Comparison of ENCODE assay signal across 12 cellular contexts in the genomic region with DNA sequence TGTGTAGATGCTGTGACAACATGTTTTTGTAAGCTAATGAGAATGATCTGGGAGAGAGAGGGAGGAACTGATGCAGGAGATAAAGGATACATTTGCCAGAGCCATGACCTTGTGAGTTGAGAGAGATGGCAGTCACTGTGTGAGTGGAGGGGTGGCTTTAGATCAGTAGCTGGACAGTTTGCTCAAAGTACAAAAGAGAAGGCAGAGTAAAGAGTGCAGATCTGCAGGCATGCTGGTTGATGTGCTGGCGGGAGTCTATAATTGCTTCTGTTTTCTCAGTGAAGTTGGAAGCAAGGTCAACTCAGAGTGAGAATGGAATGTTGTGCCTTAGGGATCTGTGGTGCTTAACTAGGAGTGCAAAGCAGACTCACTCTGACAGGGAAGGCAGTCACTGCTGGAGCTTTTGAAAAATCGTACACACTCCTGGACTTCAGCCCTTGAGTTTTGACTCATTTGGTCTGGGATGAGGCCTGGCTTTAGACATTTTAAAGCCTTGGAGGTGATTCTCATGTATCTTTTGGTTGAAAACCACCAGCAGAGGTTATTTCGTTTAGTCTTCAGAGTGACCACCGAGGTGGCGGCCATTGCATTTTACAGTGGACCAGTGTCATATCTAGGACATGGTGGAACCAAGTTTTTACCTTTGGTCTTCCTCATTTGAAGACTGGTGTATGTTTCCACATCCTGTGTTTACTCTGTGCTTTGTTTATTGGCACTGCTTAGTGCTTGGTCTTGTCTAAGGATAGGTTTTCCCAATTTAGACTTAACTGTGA. TPM values are rescaled to one million over a fixed set of nuclear protein-coding genes. Genes with fewer than 3 reads are reported as not detected.
DNase-seq lines count a peak whose midpoint lies in the region; ATAC-seq and TF ChIP-seq lines count a peak whose summit lies in the region.
"Had no signal": no experiment of that assay in that cellular context is flagged by ENCODE, and none has a peak within 500 bp of the region (broad histone marks: within the 10 kb centered on the region; RNA-seq: fewer than 3 reads in every experiment).

No MANE protein-coding gene starts in this region.

- H3K36me3 ChIP-seq in breast epithelium: no peaks in the 10 kb centered on the region

- no peak overlapping the region for H3K4me3 ChIP-seq in breast epithelium
- H3K4me3 ChIP-seq: esophagus squamous epithelium had no signal

- H3K27ac ChIP-seq in breast epithelium: no peak overlapping the region

- no peak for TF ChIP-seq CTCF in breast epithelium (IDR thresholded peaks at IDR 0.05)

- DNase-seq in T47D (ENCODE audit: low read depth in 1 of 2, low spot score in 1 of 2) (peak; percentile 55 to 77), breast epithelium (ENCODE audit: low spot score in 2 of 2) (no peak), dedifferentiated amniotic fluid mesenchymal stem cell (ENCODE audit: extremely low spot score) (peak; percentile 19), left kidney (ENCODE audit: low read depth, low spot score) (peak; percentile 23), ACHN (no peak), NCI-H526 treated with DMSO at 0.1 percent for 48 hours (lab: John Stamatoyannopoulos, UW) (no peak)
- DNase-seq: 8988T; activated CD4-positive, alpha-beta memory T cell treated with anti-CD3 and anti-CD28 coated beads, Interleukin-2, amount 10 ng/mL, durations not matched to agents 7 days and 5 days; esophagus squamous epithelium had no signal

- H3K9me3 ChIP-seq in breast epithelium: no peaks in the 10 kb centered on the region
- H3K9me3 ChIP-seq: esophagus squamous epithelium had no signal

- in situ Hi-C loops in T47D (cut with HindIII; ENCODE audit: low pct_unique_long_range_greater_than_20kb, low sequenced_read_pairs): no loop called here
- in situ Hi-C loops in ACHN (cut with HindIII; ENCODE audit: low pct_ligation_motif_present, low pct_unique_long_range_greater_than_20kb, low sequenced_read_pairs): no loop called here

- H3K27me3 ChIP-seq in breast epithelium: no peaks in the 10 kb centered on the region
- H3K27me3 ChIP-seq: esophagus squamous epithelium had no signal

- intact Hi-C loops in breast epithelium (cut with DNase I; ENCODE audit: low total_unique reads): no loop called here

- ATAC-seq in GM21515 (IDR thresholded peaks at IDR 0.05; ENCODE audit: unreplicated experiment) (no peak), HG03135 (IDR thresholded peaks at IDR 0.05; ENCODE audit: unreplicated experiment) (no peak)
- ATAC-seq: natural killer cell treated with Interleukin-12 subunit alpha and Interleukin-12 subunit beta and Interleukin-15 and Interleukin-18, amount 100 ng/mL, for 72 hours had no signal

- TF ChIP-seq POLR2A in breast epithelium (IDR thresholded peaks at IDR 0.05): no peak

- H3K4me1 ChIP-seq in breast epithelium: no peaks in the 10 kb centered on the region
- H3K4me1 ChIP-seq: esophagus squamous epithelium had no signal

RNA-seq across cellular contexts. Expression of a gene that starts 49.6 kb away (rescaled TPM):
- total RNA-seq in breast epithelium: 10 to 100 TPM; 30.5 to 32.3 (median 31.7) TPM

Comparison
In these comparisons a context has a peak if more than half of its experiments do, and no peak if none do; other contexts are left out.
1. DNase-seq: peak in T47D (2 of 2), dedifferentiated amniotic fluid mesenchymal stem cell (single experiment) and left kidney (single experiment); none in breast epithelium (0 of 2), ACHN (single experiment) and NCI-H526 treated with DMSO at 0.1 percent for 48 hours (single experiment).